ENCODE assay signal across 24 cellular contexts in the genomic region with DNA sequence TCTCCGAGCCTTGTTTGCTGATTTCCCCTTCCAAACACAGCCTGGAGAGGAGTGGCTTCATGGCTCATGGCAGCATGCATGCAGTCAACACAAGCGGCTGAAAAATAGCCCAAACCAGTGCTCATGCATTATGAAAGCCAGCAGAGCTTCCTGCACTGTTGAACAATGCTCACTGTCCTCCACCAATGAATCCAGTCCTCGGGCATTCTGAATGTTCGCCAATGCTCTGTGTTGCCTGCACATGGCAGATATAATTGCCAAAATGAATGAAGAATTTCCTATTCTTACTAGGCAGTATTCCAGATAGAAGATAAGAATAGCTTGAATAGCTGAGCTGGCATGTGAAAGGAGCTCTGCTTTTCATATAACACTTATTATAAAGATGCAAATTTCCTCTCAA.
DNase-seq lines count a peak whose midpoint lies in the region; ATAC-seq and TF ChIP-seq lines count a peak whose summit lies in the region.
"Had no signal": no experiment of that assay in that cellular context is flagged by ENCODE, and none has a peak within 500 bp of the region (broad histone marks: within the 10 kb centered on the region; RNA-seq: fewer than 3 reads in every experiment).

No MANE protein-coding gene starts in this region.

- no peak overlapping the region for H3K4me3 Mint-ChIP-seq in MCF 10A (ENCODE audit: unreplicated experiment)
- H3K4me3 Mint-ChIP-seq: activated CD8-positive, alpha-beta memory T cell treated with anti-CD3 and anti-CD28 coated beads, Interleukin-2, amount 10 ng/mL, durations not matched to agents 7 days and 5 days; stimulated activated effector memory CD8-positive, alpha-beta T cell treated with anti-CD3 and anti-CD28 coated beads, Interleukin-12 subunit alpha, Interleukin-12 subunit beta, amount 100 ng/mL, for 72 hours had no signal

- ATAC-seq in left cardiac atrium (peak; percentile 67 to 84), PC-3 (no peak), HG03175 (IDR thresholded peaks at IDR 0.05; ENCODE audit: unreplicated experiment) (no peak)
- ATAC-seq: activated CD8-positive, alpha-beta memory T cell treated with anti-CD3 and anti-CD28 coated beads, Interleukin-2, amount 10 ng/mL, durations not matched to agents 7 days and 5 days; body of pancreas; stimulated activated effector memory CD8-positive, alpha-beta T cell treated with anti-CD3 and anti-CD28 coated beads, Interleukin-12 subunit alpha, Interleukin-12 subunit beta, amount 100 ng/mL, for 72 hours had no signal

- intact Hi-C loops in mammary epithelial cell (cut with micrococcal nuclease) = loop anchor here (5.0 kb wide), 1 partner anchor 853 kb away; no protein-coding TSS in a partner anchor
- intact Hi-C loops in MCF 10A (cut with micrococcal nuclease) = no loop called here
- intact Hi-C loops in left cardiac atrium (cut with DNase I) = loop anchor here in 1 of 2 donors (5.0 kb wide), 1 partner anchor 858 kb away; no protein-coding TSS in a partner anchor
- intact Hi-C loops in PC-3 (cut with micrococcal nuclease) = no loop called here

- no peaks in the 10 kb centered on the region for H3K4me1 ChIP-seq in mammary epithelial cell (ENCODE audit: insufficient read depth, low read length)
- no peaks in the 10 kb centered on the region for H3K4me1 ChIP-seq in PC-3 (ENCODE audit: insufficient read depth, low read length)
- H3K4me1 ChIP-seq: body of pancreas, transverse colon had no signal

- no peaks in the 10 kb centered on the region for H4K20me1 ChIP-seq in mammary epithelial cell (ENCODE audit: insufficient read depth, low read length)
- H4K20me1 ChIP-seq in PC-3 (ENCODE audit: low read length) = no peaks in the 10 kb centered on the region

- H3K9ac ChIP-seq in mammary epithelial cell (ENCODE audit: insufficient read depth, low read length) (no peak overlapping the region), PC-3 (ENCODE audit: low read length) (no peak overlapping the region)

- H3K27me3 Mint-ChIP-seq in MCF 10A (ENCODE audit: insufficient read depth, unreplicated experiment) = peaks cover 82% of the 10 kb centered on the region
- H3K27me3 Mint-ChIP-seq: activated CD8-positive, alpha-beta memory T cell treated with anti-CD3 and anti-CD28 coated beads, Interleukin-2, amount 10 ng/mL, durations not matched to agents 7 days and 5 days had no signal

- H3K4me3 ChIP-seq in mammary epithelial cell (replicated peaks in 1 of 3; ENCODE audit: insufficient read depth in 1 of 3, low read depth in 2 of 3, low read length in 3 of 3) = no peak overlapping the region
- H3K4me3 ChIP-seq in PC-3 (ENCODE audit: low read length) = no peak overlapping the region
- H3K4me3 ChIP-seq: body of pancreas, PC-9, transverse colon had no signal

- H3K27me3 ChIP-seq in mammary epithelial cell (ENCODE audit: insufficient read depth, low read length) (no peaks in the 10 kb centered on the region), PC-3 (ENCODE audit: low read length) (no peaks in the 10 kb centered on the region)
- H3K27me3 ChIP-seq: body of pancreas, transverse colon had no signal

- no peaks in the 10 kb centered on the region for H3K36me3 ChIP-seq in mammary epithelial cell (ENCODE audit: insufficient read depth, low read length)
- H3K36me3 ChIP-seq in PC-3 (ENCODE audit: low read depth, low read length) = no peaks in the 10 kb centered on the region
- H3K36me3 ChIP-seq: transverse colon had no signal

- no peaks in the 10 kb centered on the region for H3K9me3 ChIP-seq in mammary epithelial cell (replicated peaks; ENCODE audit: insufficient read depth, low read length)
- H3K9me3 ChIP-seq in PC-3 (ENCODE audit: low read length) = no peaks in the 10 kb centered on the region
- H3K9me3 ChIP-seq: body of pancreas had no signal

- no peak for DNase-seq in mammary epithelial cell
- no peak for DNase-seq in MCF 10A (ENCODE audit: unreplicated experiment)
- DNase-seq in astrocyte of the hippocampus (ENCODE audit: low read depth, low spot score) = peak; percentile 65
- DNase-seq in left cardiac atrium = no peak
- peak; percentile 41 for DNase-seq in putamen (ENCODE audit: low spot score)
- no peak for DNase-seq in PC-3
- no peak for DNase-seq in NCI-H2029 (lab: John Stamatoyannopoulos, UW)
- DNase-seq: 8988T; activated CD4-positive, CD25-positive, alpha-beta regulatory T cell; activated CD8-positive, alpha-beta memory T cell treated with anti-CD3 and anti-CD28 coated beads, Interleukin-2, amount 10 ng/mL, durations not matched to agents 7 days and 5 days; activated gamma-delta T cell treated with Interleukin-2 at 50 U/mL for 16 hours; body of pancreas; DMS79; effector CD8-positive, alpha-beta T cell; foreskin fibroblast; KG1; NCI-H1694 treated with DMSO at 0.1 percent for 48 hours; NCI-H524 treated with DMSO at 0.1 percent for 48 hours; PC-9; small intestine; transverse colon had no signal

- no peak overlapping the region for H3K27ac Mint-ChIP-seq in MCF 10A (ENCODE audit: low read depth, unreplicated experiment)
- H3K27ac Mint-ChIP-seq: activated CD8-positive, alpha-beta memory T cell treated with anti-CD3 and anti-CD28 coated beads, Interleukin-2, amount 10 ng/mL, durations not matched to agents 7 days and 5 days; stimulated activated effector memory CD8-positive, alpha-beta T cell treated with anti-CD3 and anti-CD28 coated beads, Interleukin-12 subunit alpha, Interleukin-12 subunit beta, amount 100 ng/mL, for 72 hours had no signal

- H3K36me3 Mint-ChIP-seq in MCF 10A (ENCODE audit: insufficient read depth, unreplicated experiment) = no peaks in the 10 kb centered on the region
- H3K36me3 Mint-ChIP-seq: activated CD8-positive, alpha-beta memory T cell treated with anti-CD3 and anti-CD28 coated beads, Interleukin-2, amount 10 ng/mL, durations not matched to agents 7 days and 5 days; stimulated activated effector memory CD8-positive, alpha-beta T cell treated with anti-CD3 and anti-CD28 coated beads, Interleukin-12 subunit alpha, Interleukin-12 subunit beta, amount 100 ng/mL, for 72 hours had no signal

- in situ Hi-C loops in mammary epithelial cell (cut with MboI; ENCODE audit: low sequenced_read_pairs in 2 of 2) = loop anchor here in 1 of 2 donors (25.0 kb wide), 1 partner anchor 1722 kb away; no protein-coding TSS in a partner anchor

- no peaks in the 10 kb centered on the region for H3K4me1 Mint-ChIP-seq in MCF 10A (ENCODE audit: insufficient read depth, unreplicated experiment)
- H3K4me1 Mint-ChIP-seq: activated CD8-positive, alpha-beta memory T cell treated with anti-CD3 and anti-CD28 coated beads, Interleukin-2, amount 10 ng/mL, durations not matched to agents 7 days and 5 days; stimulated activated effector memory CD8-positive, alpha-beta T cell treated with anti-CD3 and anti-CD28 coated beads, Interleukin-12 subunit alpha, Interleukin-12 subunit beta, amount 100 ng/mL, for 72 hours had no signal

- no peaks in the 10 kb centered on the region for H3K9me3 Mint-ChIP-seq in MCF 10A (ENCODE audit: unreplicated experiment)

- WGBS in mammary epithelial cell (ENCODE audit: low coverage, missing lambda C conversion rate) = 0% methylated on average over 4 of the region's 4 CpGs

- CTCF ChIA-PET in mammary epithelial cell (lab: Charles Lee; ENCODE audit: low non-redundant PET) = no interaction called here
- CTCF ChIA-PET in MCF 10A (lab: Yijun Ruan, JAX) = interaction anchor here (0.6 to 1.2 kb wide), 3 partner anchors 12 to 1162 kb away, joined by 3 read pairs; no protein-coding TSS in a partner anchor
- CTCF ChIA-PET in PC-3 (lab: Charles Lee) = no interaction called here

- H3K9me2 ChIP-seq in PC-3 (replicated peaks; ENCODE audit: low read length) = no peaks in the 10 kb centered on the region

- H2AFZ ChIP-seq in mammary epithelial cell (ENCODE audit: low read depth, low read length) (no peak overlapping the region), PC-3 (ENCODE audit: low read length) (no peak overlapping the region)
- H2AFZ ChIP-seq: PC-9 had no signal

- no peaks in the 10 kb centered on the region for H3F3A ChIP-seq in PC-3 (ENCODE audit: low read length, unreplicated experiment)

- POLR2A ChIA-PET in MCF 10A (lab: Yijun Ruan, JAX) (no interaction called here), PC-3 (lab: Charles Lee; ENCODE audit: unreplicated experiment) (no interaction called here)

- no peak for TF ChIP-seq CTCF in mammary epithelial cell (conservative IDR thresholded peaks at IDR 0.05 in 1 of 2, IDR thresholded peaks at IDR 0.05 in 1 of 2; ENCODE audit: extremely low read depth in 1 of 2, insufficient read depth in 1 of 2, low read depth in 1 of 2, low read length in 2 of 2)
- no peak for TF ChIP-seq CTCF in MCF 10A (IDR thresholded peaks at IDR 0.05; ENCODE audit: unreplicated experiment)
- no peak for TF ChIP-seq CTCF in PC-3 (conservative IDR thresholded peaks at IDR 0.05; ENCODE audit: low read depth, low read length)

- no peak overlapping the region for H3K27ac ChIP-seq in mammary epithelial cell (ENCODE audit: insufficient read depth, low read depth, low read length)
- H3K27ac ChIP-seq in PC-3 (ENCODE audit: low read length) = no peak overlapping the region
- H3K27ac ChIP-seq: body of pancreas, HL-60, PC-9, transverse colon had no signal

- H3K4me2 ChIP-seq in mammary epithelial cell (ENCODE audit: insufficient read depth, low read depth, low read length) (peak overlapping the region; percentile 1), PC-3 (ENCODE audit: low read length) (no peak overlapping the region)
- H3K4me2 ChIP-seq: PC-9 had no signal

- dilution Hi-C loops in mammary epithelial cell (cut with HindIII; ENCODE audit: low sequenced_read_pairs) = no loop called here

- H3K79me2 ChIP-seq in mammary epithelial cell (ENCODE audit: insufficient read depth, low read length) = no peaks in the 10 kb centered on the region
- no peaks in the 10 kb centered on the region for H3K79me2 ChIP-seq in PC-3 (ENCODE audit: low read length)

- BruUV-seq in mammary epithelial cell (replicated peaks; lab: Mats Ljungman, UMichigan) (no TSS peak), MCF 10A (replicated peaks; lab: Mats Ljungman, UMichigan) (no TSS peak), PC-3 (replicated peaks; lab: Mats Ljungman, UMichigan) (no TSS peak)

Comparison
In these comparisons a context has a peak if more than half of its experiments do, and no peak if none do; other contexts are left out.
1. DNase-seq: peak in astrocyte of the hippocampus (single experiment) and putamen (single experiment); none in mammary epithelial cell (single experiment), MCF 10A (single experiment), left cardiac atrium (single experiment), PC-3 (single experiment) and NCI-H2029 (single experiment).
2. ATAC-seq: peak in left cardiac atrium (2 of 2); none in PC-3 (single experiment) and HG03175 (single experiment).